25 cellular contexts compared by ENCODE assay signal in the genomic region with DNA sequence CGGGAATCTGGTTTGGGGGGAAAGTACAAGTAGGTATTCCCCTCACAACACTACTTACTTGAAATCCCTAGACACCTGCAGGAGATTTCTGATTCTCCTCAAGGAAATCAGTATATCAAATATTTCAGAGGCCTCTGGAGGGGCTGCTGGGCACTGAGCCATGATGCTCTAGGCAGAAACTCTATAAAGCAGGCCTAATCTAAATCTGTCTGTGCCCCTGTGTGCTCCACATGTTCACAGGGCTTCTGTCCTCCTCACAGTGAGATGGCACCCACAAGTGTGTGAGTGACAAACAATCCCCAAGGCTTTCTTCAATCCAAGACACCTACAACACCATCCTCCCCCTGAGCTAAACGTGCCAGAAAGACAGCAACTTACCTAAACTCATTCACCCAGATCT. TPM values are rescaled to one million over a fixed set of nuclear protein-coding genes. Genes with fewer than 3 reads are reported as not detected.
A peak's percentile ranks its signal among the peaks of the same experiment; 100 is the strongest.
DNase-seq lines count a peak whose midpoint lies in the region; ATAC-seq, FAIRE-seq and TF ChIP-seq lines count a peak whose summit lies in the region.
"Had no signal": no experiment of that assay in that cellular context is flagged by ENCODE, and none has a peak within 500 bp of the region (broad histone marks: within the 10 kb centered on the region; RNA-seq: fewer than 3 reads in every experiment).

No MANE protein-coding gene starts in this region.

- TF ChIP-seq EP300 in HepG2 (IDR thresholded peaks at IDR 0.05; ENCODE audit: low read depth in 2 of 2, low read length in 2 of 2) = no peak
- no peak for TF ChIP-seq EP300 in HepG2 (CRISPR knock-in tag; IDR thresholded peaks at IDR 0.05; ENCODE audit: borderline replicate concordance)

- no peaks in the 10 kb centered on the region for H3K36me3 Mint-ChIP-seq in neural crest cell (ENCODE audit: low read depth)

- in situ Hi-C loops in HepG2 (cut with HindIII; ENCODE audit: extremely low pct_ligation_motif_present, low pct_unique_long_range_greater_than_20kb) = no loop called here

- intact Hi-C loops in HepG2 (cut with micrococcal nuclease; ENCODE audit: unreplicated experiment) = no loop called here
- intact Hi-C loops in right lobe of liver (cut with DNase I) = loop anchor here in 1 of 2 donors (10.0 kb wide), 1 partner anchor 52 kb away; no protein-coding TSS in a partner anchor

- H3K4me1 Mint-ChIP-seq in neural crest cell = no peaks in the 10 kb centered on the region
- H3K4me1 Mint-ChIP-seq: B cell; CD4-positive, CD25-positive, alpha-beta regulatory T cell; GM23338 had no signal

- no peak overlapping the region for H3K9ac ChIP-seq in HepG2 (ENCODE audit: insufficient read depth, low read depth, low read length)
- H3K9ac ChIP-seq: BLaER1 had no signal

- TF ChIP-seq RAD21 in HepG2 (CRISPR knock-in tag; IDR thresholded peaks at IDR 0.05) = no peak

- WGBS in HepG2 (ENCODE audit: low lambda C conversion rate) = 98% methylated on average over 2 of the region's 2 CpGs
- 82% methylated on average over 2 of the region's 2 CpGs for WGBS in right lobe of liver (ENCODE audit: insufficient coverage, low coverage, low lambda C conversion rate, missing lambda C conversion rate)

- CTCF ChIA-PET in HepG2 (lab: Yijun Ruan, JAX; ENCODE audit: low intra/inter-chr PET ratio, low total read pairs) = no interaction called here

- peak; percentile 42 for DNase-seq in NCI-H2171 treated with DMSO at 0.1 percent for 48 hours (lab: John Stamatoyannopoulos, UW)
- DNase-seq in NCI-H2171 (lab: John Stamatoyannopoulos, UW) = no peak
- DNase-seq in HepG2 (ENCODE audit: low spot score) = no peak
- no peak for DNase-seq in right lobe of liver
- DNase-seq in neural crest cell (ENCODE audit: low read depth, low spot score) = no peak
- DNase-seq in GOT3 (lab: John Stamatoyannopoulos, UW) = no peak
- no peak for DNase-seq in NCI-H1436 treated with DMSO at 0.1 percent for 48 hours (lab: John Stamatoyannopoulos, UW)
- DNase-seq in NCI-H226 = no peak
- DNase-seq: Caco-2; CD4-positive, CD25-positive, alpha-beta regulatory T cell; CD8-positive, alpha-beta T cell; DMS153; DND-41; HFFc6 had no signal

- H3K4me3 ChIP-seq in HepG2 (replicated peaks in 1 of 3; ENCODE audit: insufficient read depth in 1 of 3, low read depth in 2 of 3, low read length in 3 of 3) (no peak overlapping the region), right lobe of liver (no peak overlapping the region)
- H3K4me3 ChIP-seq: BLaER1, GM23338, HAP-1 had no signal

- TF ChIP-seq CTCF in HepG2 (CRISPR knock-in tag; IDR thresholded peaks at IDR 0.05) (no peak), right lobe of liver (IDR thresholded peaks at IDR 0.05) (no peak), neural crest cell (conservative IDR thresholded peaks at IDR 0.05) (no peak)

- peaks cover 51 to 92% of the 10 kb centered on the region in 2 experiments for H3K36me3 ChIP-seq in HepG2 (replicated peaks in 1 of 2; ENCODE audit: control insufficient read depth in 1 of 2, insufficient read depth in 2 of 2, low read length in 2 of 2)
- peaks cover 8 to 98% (median 71%) of the 10 kb centered on the region in 4 donors for H3K36me3 ChIP-seq in right lobe of liver
- H3K36me3 ChIP-seq: HAP-1 had no signal

- H3K4me3 Mint-ChIP-seq in neural crest cell = no peak overlapping the region
- H3K4me3 Mint-ChIP-seq: B cell; CD4-positive, CD25-positive, alpha-beta regulatory T cell; CD8-positive, alpha-beta T cell; GM23338; HFFc6 had no signal

- ATAC-seq in HepG2 (peak; percentile 12; the same call in 2 of the 3 replicates), right lobe of liver (no peak)
- ATAC-seq: CD8-positive, alpha-beta T cell; GM23338 had no signal

- no peaks in the 10 kb centered on the region for H3K27me3 Mint-ChIP-seq in neural crest cell (ENCODE audit: low read depth)
- H3K27me3 Mint-ChIP-seq: B cell; CD4-positive, CD25-positive, alpha-beta regulatory T cell had no signal

- H3K9me3 Mint-ChIP-seq in neural crest cell = no peaks in the 10 kb centered on the region
- H3K9me3 Mint-ChIP-seq: CD4-positive, CD25-positive, alpha-beta regulatory T cell; CD8-positive, alpha-beta T cell; GM23338; HFFc6 had no signal

- no peak for FAIRE-seq in HepG2 (lab: Jason Lieb, UNC)
- FAIRE-seq: A204.1, G401.6, GM12892, GM19239, H54 had no signal

- no peaks in the 10 kb centered on the region for H3K79me2 ChIP-seq in HepG2 (ENCODE audit: insufficient read depth, low read length)

- POLR2A ChIA-PET in HepG2 (lab: Yijun Ruan, JAX) = no interaction called here

- H3K9me3 ChIP-seq in HepG2 (ENCODE audit: low read length) (no peaks in the 10 kb centered on the region), right lobe of liver (no peaks in the 10 kb centered on the region)
- H3K9me3 ChIP-seq: BLaER1, Caco-2, HAP-1 had no signal

- no peak overlapping the region for H3K4me2 ChIP-seq in HepG2 (ENCODE audit: low read depth, low read length)
- H3K4me2 ChIP-seq: BLaER1, GM23338 had no signal

- H2AFZ ChIP-seq in HepG2 (ENCODE audit: low read length) = no peak overlapping the region
- H2AFZ ChIP-seq: GM23338 had no signal

- H3K27me3 ChIP-seq in HepG2 (ENCODE audit: control insufficient read depth in 1 of 2, insufficient read depth in 2 of 2, low read length in 2 of 2) (no peaks in the 10 kb centered on the region), right lobe of liver (no peaks in the 10 kb centered on the region)
- H3K27me3 ChIP-seq: BLaER1 had no signal

- TF ChIP-seq POLR2A in HepG2 (IDR thresholded peaks at IDR 0.05; ENCODE audit: insufficient read depth in 1 of 2, low read depth in 2 of 2, low read length in 2 of 2) (no peak), right lobe of liver (IDR thresholded peaks at IDR 0.05) (no peak)

- H4K20me1 ChIP-seq in HepG2 (ENCODE audit: insufficient read depth, low read length) = no peaks in the 10 kb centered on the region; the same call in 1 of the 2 replicates

- H3K27ac ChIP-seq in HepG2 (ENCODE audit: extremely low read length, insufficient read depth, low read length) = no peak overlapping the region
- H3K27ac ChIP-seq in right lobe of liver = no peak overlapping the region
- H3K27ac ChIP-seq: 22Rv1, BLaER1, C4-2B had no signal

- H3K4me1 ChIP-seq in HepG2 (ENCODE audit: insufficient read depth, low read length) = no peaks in the 10 kb centered on the region
- H3K4me1 ChIP-seq in right lobe of liver = no peaks in the 10 kb centered on the region
- H3K4me1 ChIP-seq: BLaER1, Caco-2, HAP-1 had no signal

- no TSS peak for BruUV-seq in HepG2 (replicated peaks; lab: Mats Ljungman, UMichigan)

- peak overlapping the region; percentile 30 for H3K27ac Mint-ChIP-seq in neural crest cell (ENCODE audit: unreplicated experiment)
- H3K27ac Mint-ChIP-seq: B cell; CD8-positive, alpha-beta T cell; GM23338; HFFc6 had no signal

RNA-seq across cellular contexts. Expression of a gene that starts 39.0 kb away (rescaled TPM):
- total RNA-seq in HepG2 (2016; rRNA removed; fragmentation: Illumina TruSeq; extraction: Trizol) (0.44 and 1.3 TPM in 2 replicates), right lobe of liver (under 1 TPM; 0.29 to 0.99 (median 0.71) TPM), neural crest cell (3.8 TPM in 2 replicates)
- total RNA-seq in HepG2 (2016; cell fraction: cytosol; rRNA removed; fragmentation: Illumina TruSeq; extraction: Trizol; ENCODE audit: low read depth) = 0.18 TPM in 1 of 2 replicates, not detected in the other
- total RNA-seq in HepG2 (2016; cell fraction: insoluble cytoplasmic fraction; rRNA removed; fragmentation: Illumina TruSeq; extraction: Trizol) = 0.41 and 0.76 TPM in 2 replicates
- total RNA-seq in HepG2 (2016; cell fraction: membrane; rRNA removed; fragmentation: Illumina TruSeq; extraction: Trizol) = 0.12 and 0.21 TPM in 2 replicates
- 2.1 and 2.6 TPM in 2 replicates for total RNA-seq in HepG2 (2016; cell fraction: nucleus; rRNA removed; fragmentation: Illumina TruSeq; extraction: Trizol)
- polyA plus RNA-seq in HepG2 (2011; rRNA removed) = 1.5 and 2.1 TPM in 2 replicates
- polyA plus RNA-seq in HepG2 (2011; cell fraction: cytosol; rRNA removed) = 0.16 and 0.46 TPM in 2 replicates
- 2.0 and 2.8 TPM in 2 replicates for polyA plus RNA-seq in HepG2 (2011; cell fraction: nucleus; rRNA removed)
- polyA plus RNA-seq in HepG2 (2012) = 1.1 and 1.2 TPM in 2 replicates
- polyA plus RNA-seq in HepG2 (2016; cell fraction: cytosol; fragmentation: Illumina TruSeq; extraction: Trizol; ENCODE audit: low read depth) = not detected in 2 replicates
- 0.57 and 0.63 TPM in 2 replicates for polyA plus RNA-seq in HepG2 (2016; cell fraction: insoluble cytoplasmic fraction; fragmentation: Illumina TruSeq; extraction: Trizol; ENCODE audit: low read depth)
- polyA plus RNA-seq in HepG2 (2016; cell fraction: membrane; fragmentation: Illumina TruSeq; extraction: Trizol; ENCODE audit: low read depth) = 0.15 and 0.18 TPM in 2 replicates
- 2.9 and 4.1 TPM in 2 replicates for polyA plus RNA-seq in HepG2 (2016; cell fraction: nucleus; fragmentation: Illumina TruSeq; extraction: Trizol; ENCODE audit: insufficient read depth, low read depth)
- 0.40 TPM in 1 of 2 replicates, not detected in the other for polyA minus RNA-seq in HepG2 (2011; rRNA and poly(A)+ RNA removed; ENCODE audit: low replicate concordance)
- polyA minus RNA-seq in HepG2 (2011; cell fraction: cytosol; rRNA and poly(A)+ RNA removed) = not detected in 2 replicates
- 2.4 and 3.0 TPM in 2 replicates for polyA minus RNA-seq in HepG2 (2011; cell fraction: nucleus; rRNA and poly(A)+ RNA removed)

RNA-seq across cellular contexts. Expression of a gene that starts 55.4 kb away (rescaled TPM):
- total RNA-seq in HepG2 (2016; rRNA removed; fragmentation: Illumina TruSeq; extraction: Trizol) = 14.6 and 23.8 TPM in 2 replicates
- 3.1 and 3.3 TPM in 2 replicates for total RNA-seq in HepG2 (2016; cell fraction: cytosol; rRNA removed; fragmentation: Illumina TruSeq; extraction: Trizol; ENCODE audit: low read depth)
- total RNA-seq in HepG2 (2016; cell fraction: insoluble cytoplasmic fraction; rRNA removed; fragmentation: Illumina TruSeq; extraction: Trizol) = 15.3 and 24.1 TPM in 2 replicates
- total RNA-seq in HepG2 (2016; cell fraction: membrane; rRNA removed; fragmentation: Illumina TruSeq; extraction: Trizol) = 4.3 and 4.7 TPM in 2 replicates
- 7.8 and 9.0 TPM in 2 replicates for total RNA-seq in HepG2 (2016; cell fraction: nucleus; rRNA removed; fragmentation: Illumina TruSeq; extraction: Trizol)
- 11.7 and 13.7 TPM in 2 replicates for polyA plus RNA-seq in HepG2 (2011; rRNA removed)
- polyA plus RNA-seq in HepG2 (2011; cell fraction: cytosol; rRNA removed) = 5.4 and 8.4 TPM in 2 replicates
- polyA plus RNA-seq in HepG2 (2011; cell fraction: nucleus; rRNA removed) = 4.2 and 7.0 TPM in 2 replicates
- 7.9 and 8.7 TPM in 2 replicates for polyA plus RNA-seq in HepG2 (2012)
- polyA plus RNA-seq in HepG2 (2016; cell fraction: cytosol; fragmentation: Illumina TruSeq; extraction: Trizol; ENCODE audit: low read depth) = 1.9 and 2.0 TPM in 2 replicates
- 24.3 and 26.7 TPM in 2 replicates for polyA plus RNA-seq in HepG2 (2016; cell fraction: insoluble cytoplasmic fraction; fragmentation: Illumina TruSeq; extraction: Trizol; ENCODE audit: low read depth)
- polyA plus RNA-seq in HepG2 (2016; cell fraction: membrane; fragmentation: Illumina TruSeq; extraction: Trizol; ENCODE audit: low read depth) = 3.3 and 3.6 TPM in 2 replicates
- polyA plus RNA-seq in HepG2 (2016; cell fraction: nucleus; fragmentation: Illumina TruSeq; extraction: Trizol; ENCODE audit: insufficient read depth, low read depth) = 12.3 and 12.4 TPM in 2 replicates
- polyA minus RNA-seq in HepG2 (2011; rRNA and poly(A)+ RNA removed; ENCODE audit: low replicate concordance) = 3.1 and 4.9 TPM in 2 replicates
- polyA minus RNA-seq in HepG2 (2011; cell fraction: cytosol; rRNA and poly(A)+ RNA removed) = 4.4 and 4.6 TPM in 2 replicates
- 8.6 and 9.1 TPM in 2 replicates for polyA minus RNA-seq in HepG2 (2011; cell fraction: nucleus; rRNA and poly(A)+ RNA removed)
- total RNA-seq in right lobe of liver = 10 to 100 TPM; 16.8 to 28.1 (median 22.4) TPM
- 14.6 and 14.9 TPM in 2 replicates for total RNA-seq in neural crest cell
